In the genomic region with DNA sequence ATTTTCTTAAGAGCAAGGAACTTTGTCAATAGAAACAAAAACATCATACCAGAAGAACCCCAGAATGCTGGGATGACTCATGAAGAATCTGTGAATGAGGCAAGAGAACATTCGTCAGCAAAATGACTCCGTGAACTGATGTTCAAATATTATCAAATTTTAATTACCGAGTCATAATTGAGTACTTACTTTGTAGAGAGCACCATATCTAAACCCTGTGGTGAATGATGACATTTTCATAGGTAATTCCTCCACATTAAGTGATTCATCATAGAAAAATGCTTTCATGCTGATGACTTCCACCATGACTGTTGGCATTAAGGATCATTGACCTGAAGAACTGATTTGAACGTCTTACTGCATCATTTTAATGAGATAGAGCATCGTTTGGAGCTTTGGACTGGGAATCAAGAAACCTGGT, we compare ENCODE assay signal across 16 cellular contexts. TPM values are rescaled to one million over a fixed set of nuclear protein-coding genes. Genes with fewer than 3 reads are reported as not detected.
A peak's percentile ranks its signal among the peaks of the same experiment; 100 is the strongest.
DNase-seq lines count a peak whose midpoint lies in the region; ATAC-seq, FAIRE-seq and TF ChIP-seq lines count a peak whose summit lies in the region.
"Had no signal": no experiment of that assay in that cellular context is flagged by ENCODE, and none has a peak within 500 bp of the region (broad histone marks: within the 10 kb centered on the region; RNA-seq: fewer than 3 reads in every experiment).

No MANE protein-coding gene starts in this region.

- H3K79me2 ChIP-seq in astrocyte (ENCODE audit: insufficient read depth, low read length) = no peaks in the 10 kb centered on the region

- CTCF ChIA-PET in BJ (lab: Yijun Ruan, JAX) = no interaction called here
- CTCF ChIA-PET in activated naive CD4-positive, alpha-beta T cell treated with anti-CD3 and anti-CD28 coated beads for 36 hours (lab: Charles Lee) = interaction anchor here (0.8 to 1.4 kb wide), 2 partner anchors 9 to 210 kb away, joined by 3 read pairs; no protein-coding TSS in a partner anchor

- H3K4me2 ChIP-seq in astrocyte (ENCODE audit: low read length) = no peak overlapping the region

- H3K4me1 Mint-ChIP-seq in HFFc6 (ENCODE audit: low read depth) (peaks cover 12% of the 10 kb centered on the region), astrocyte (ENCODE audit: low read depth, unreplicated experiment) (peaks cover 2% of the 10 kb centered on the region)
- H3K4me1 Mint-ChIP-seq in activated naive CD4-positive, alpha-beta T cell treated with anti-CD3 and anti-CD28 coated beads for 36 hours (ENCODE audit: low read depth) = peaks cover 10% of the 10 kb centered on the region

- H3K27me3 Mint-ChIP-seq in HFFc6 (ENCODE audit: insufficient read depth) (peaks cover 4% of the 10 kb centered on the region; the same call in 1 of the 2 replicates), astrocyte (ENCODE audit: low read depth, unreplicated experiment) (peaks cover 3% of the 10 kb centered on the region)
- H3K27me3 Mint-ChIP-seq in activated naive CD4-positive, alpha-beta T cell treated with anti-CD3 and anti-CD28 coated beads for 36 hours (ENCODE audit: low read depth) = peaks cover 8% of the 10 kb centered on the region

- H3K4me1 ChIP-seq in astrocyte (ENCODE audit: insufficient read depth, low read length) (no peaks in the 10 kb centered on the region), heart left ventricle (peaks cover 0 to 5% (median 4%) of the 10 kb centered on the region in 12 donors), left ventricle myocardium inferior (peaks cover 16% of the 10 kb centered on the region)
- H3K4me1 ChIP-seq: colonic mucosa had no signal

- no peak for ATAC-seq in heart left ventricle
- ATAC-seq: left lung had no signal

- no peaks in the 10 kb centered on the region for H4K20me1 ChIP-seq in astrocyte (ENCODE audit: insufficient read depth, low read length)

- TF ChIP-seq POLR2A in heart left ventricle (IDR thresholded peaks at IDR 0.05) = no peak

- H3K9me3 ChIP-seq in astrocyte (ENCODE audit: insufficient read depth, low read depth, low read length) (no peaks in the 10 kb centered on the region), heart left ventricle (no peaks in the 10 kb centered on the region), left ventricle myocardium inferior (replicated peaks) (no peaks in the 10 kb centered on the region)
- H3K9me3 ChIP-seq: colonic mucosa, left lung had no signal

- H3K27ac Mint-ChIP-seq in HFFc6 = peak overlapping the region; percentile 8; the same call in 1 of the 2 replicates
- no peak overlapping the region for H3K27ac Mint-ChIP-seq in astrocyte (ENCODE audit: unreplicated experiment)
- no peak overlapping the region for H3K27ac Mint-ChIP-seq in activated naive CD4-positive, alpha-beta T cell treated with anti-CD3 and anti-CD28 coated beads for 36 hours

- TF ChIP-seq CTCF in BJ (IDR thresholded peaks at IDR 0.05; ENCODE audit: insufficient read depth, low read depth, low read length) = no peak
- TF ChIP-seq CTCF in HFFc6 (IDR thresholded peaks at IDR 0.05) = no peak
- no peak for TF ChIP-seq CTCF in astrocyte (IDR thresholded peaks at IDR 0.05; ENCODE audit: insufficient read depth, low read depth, low read length)
- no peak for TF ChIP-seq CTCF in heart left ventricle (IDR thresholded peaks at IDR 0.05)
- no peak for TF ChIP-seq CTCF in left ventricle myocardium inferior (IDR thresholded peaks at IDR 0.05; ENCODE audit: borderline replicate concordance)

- H3K36me3 Mint-ChIP-seq in HFFc6 (ENCODE audit: low read depth) = no peaks in the 10 kb centered on the region
- no peaks in the 10 kb centered on the region for H3K36me3 Mint-ChIP-seq in astrocyte (ENCODE audit: low read depth, unreplicated experiment)
- no peaks in the 10 kb centered on the region for H3K36me3 Mint-ChIP-seq in activated naive CD4-positive, alpha-beta T cell treated with anti-CD3 and anti-CD28 coated beads for 36 hours (ENCODE audit: low read depth)

- no peak overlapping the region for H2AFZ ChIP-seq in astrocyte (ENCODE audit: low read depth, low read length)

- H3K9me3 Mint-ChIP-seq in HFFc6 (no peaks in the 10 kb centered on the region), astrocyte (ENCODE audit: unreplicated experiment) (peaks cover 1% of the 10 kb centered on the region)
- no peaks in the 10 kb centered on the region for H3K9me3 Mint-ChIP-seq in activated naive CD4-positive, alpha-beta T cell treated with anti-CD3 and anti-CD28 coated beads for 36 hours

- H3K4me3 Mint-ChIP-seq in HFFc6 (no peak overlapping the region), astrocyte (ENCODE audit: unreplicated experiment) (no peak overlapping the region)
- no peak overlapping the region for H3K4me3 Mint-ChIP-seq in activated naive CD4-positive, alpha-beta T cell treated with anti-CD3 and anti-CD28 coated beads for 36 hours

- 84 to 86% (median 85%) methylated on average over 5 of the region's 5 CpGs for WGBS in heart left ventricle, 4 donors

- intact Hi-C loops in heart left ventricle (cut with DNase I) = no loop called here
- intact Hi-C loops in left ventricle myocardium inferior (cut with micrococcal nuclease) = no loop called here
- intact Hi-C loops in activated naive CD4-positive, alpha-beta T cell treated with anti-CD3 and anti-CD28 coated beads for 36 hours (cut with micrococcal nuclease) = loop anchor here (5.0 kb wide), 2 partner anchors 137 to 153 kb away; a partner anchor contains a TSS

- H3K27ac ChIP-seq in astrocyte (ENCODE audit: low read depth, low read length) = no peak overlapping the region
- H3K27ac ChIP-seq in heart left ventricle = no peak overlapping the region
- H3K27ac ChIP-seq in left ventricle myocardium inferior (replicated peaks) = no peak overlapping the region
- H3K27ac ChIP-seq: colonic mucosa, left lung had no signal

- DNase-seq in BJ (ENCODE audit: low read depth) = peak; percentile 12
- peak; percentile 70 for DNase-seq in HFFc6
- peak; percentile 70 for DNase-seq in astrocyte (ENCODE audit: low read depth)
- DNase-seq in kidney tubule cell (ENCODE audit: low spot score) = peak; percentile 79
- DNase-seq in NCI-H1930 (lab: John Stamatoyannopoulos, UW) = no peak
- DNase-seq in heart left ventricle = no peak
- DNase-seq in left ventricle myocardium inferior = no peak
- no peak for DNase-seq in activated naive CD4-positive, alpha-beta T cell treated with anti-CD3 and anti-CD28 coated beads for 36 hours
- DNase-seq: activated CD4-positive, CD25-positive, alpha-beta regulatory T cell; activated gamma-delta T cell; colonic mucosa; COR-L47; left lung; MV-4-11; NCI-H524 treated with DMSO at 0.1 percent for 48 hours; nucleus accumbens had no signal

- H3K27me3 ChIP-seq in BJ (ENCODE audit: control insufficient read depth, insufficient read depth, low read length) = no peaks in the 10 kb centered on the region
- no peaks in the 10 kb centered on the region for H3K27me3 ChIP-seq in astrocyte (ENCODE audit: insufficient read depth, low read length)
- no peaks in the 10 kb centered on the region for H3K27me3 ChIP-seq in heart left ventricle
- no peaks in the 10 kb centered on the region for H3K27me3 ChIP-seq in left ventricle myocardium inferior (ENCODE audit: low read depth)
- H3K27me3 ChIP-seq: colonic mucosa, left lung had no signal

- H3K36me3 ChIP-seq in BJ (ENCODE audit: control insufficient read depth, insufficient read depth, low read length) (no peaks in the 10 kb centered on the region), astrocyte (ENCODE audit: insufficient read depth, low read length) (no peaks in the 10 kb centered on the region), heart left ventricle (no peaks in the 10 kb centered on the region), left ventricle myocardium inferior (no peaks in the 10 kb centered on the region)
- H3K36me3 ChIP-seq: colonic mucosa, left lung had no signal

- no peak overlapping the region for H3K9ac ChIP-seq in astrocyte (ENCODE audit: low read length)

- FAIRE-seq in astrocyte (lab: Jason Lieb, UNC) = no peak

- POLR2A ChIA-PET in BJ (lab: Charles Lee) = no interaction called here

- H3K4me3 ChIP-seq in BJ (ENCODE audit: low read depth, low read length) (no peak overlapping the region), astrocyte (ENCODE audit: insufficient read depth, low read depth, low read length) (no peak overlapping the region), heart left ventricle (no peak overlapping the region), left ventricle myocardium inferior (no peak overlapping the region)
- H3K4me3 ChIP-seq: colonic mucosa, left lung had no signal

RNA-seq across cellular contexts. Expression of a gene that starts 56.3 kb away (rescaled TPM):
- polyA plus RNA-seq in BJ (2011; rRNA removed) = 3.5 and 3.7 TPM in 2 replicates
- 3.3 and 4.8 TPM in 2 replicates for polyA minus RNA-seq in BJ (2011; rRNA and poly(A)+ RNA removed)
- total RNA-seq in HFFc6 (2021; fragmentation: NEBNext Ultra II Directional; extraction: Animal tissue kit (Norgen Biotek cat#: 25700)) = 1 to 10 TPM; 3.7 to 4.8 (median 4.0) TPM
- total RNA-seq in astrocyte = 3.0 and 4.4 TPM in 2 replicates
- total RNA-seq in heart left ventricle = 10 to 100 TPM; 12.8 to 30.3 (median 21.0) TPM
- polyA plus RNA-seq in heart left ventricle = 10 to 100 TPM in 1 of 2 donors, 1 to 10 TPM in 1; 8.9 to 10.6 TPM
- 15.6 TPM for total RNA-seq in left ventricle myocardium inferior
- total RNA-seq in activated naive CD4-positive, alpha-beta T cell treated with anti-CD3 and anti-CD28 coated beads for 36 hours = under 1 TPM in 1 of 2 experiments, not detected in 1; 0.20 TPM

Comparison
In these comparisons a context has a peak if more than half of its experiments do, and no peak if none do; other contexts are left out.
1. DNase-seq: peak in BJ (single experiment), HFFc6 (single experiment), astrocyte (single experiment) and kidney tubule cell (single experiment); none in NCI-H1930 (0 of 2), heart left ventricle (0 of 5), left ventricle myocardium inferior (single experiment) and activated naive CD4-positive, alpha-beta T cell treated with anti-CD3 and anti-CD28 coated beads for 36 hours (single experiment).